Comparison of ENCODE assay signal across 14 cellular contexts in the genomic region with DNA sequence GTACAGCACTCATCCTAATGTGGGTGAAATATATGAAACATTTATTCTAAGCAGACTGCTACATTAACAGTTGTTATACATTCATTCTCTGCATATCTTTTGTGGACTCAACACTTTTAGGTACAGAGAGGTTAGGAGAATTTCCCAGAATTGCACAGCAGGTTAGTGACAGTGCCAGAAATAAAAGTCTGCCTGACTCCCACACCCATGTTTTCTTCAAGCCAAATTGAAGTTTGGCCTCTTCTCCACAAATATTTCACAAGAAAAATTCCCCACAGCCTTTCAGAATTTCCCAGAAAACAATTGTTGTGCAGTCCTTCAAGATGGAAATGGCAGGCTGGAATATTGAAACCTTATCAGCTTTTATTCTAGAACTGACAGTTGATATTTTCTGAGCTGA.
DNase-seq lines count a peak whose midpoint lies in the region; ATAC-seq and TF ChIP-seq lines count a peak whose summit lies in the region.
"Had no signal": no experiment of that assay in that cellular context is flagged by ENCODE, and none has a peak within 500 bp of the region (broad histone marks: within the 10 kb centered on the region; RNA-seq: fewer than 3 reads in every experiment).

No MANE protein-coding gene starts in this region.

- H3K9me3 ChIP-seq in colonic mucosa = no peaks in the 10 kb centered on the region
- H3K9me3 ChIP-seq: BE2C, body of pancreas had no signal

- no peak overlapping the region for H3K9ac ChIP-seq in colonic mucosa (ENCODE audit: low read depth in 2 of 2, low read length in 2 of 2)

- H3K4me1 Mint-ChIP-seq in stimulated activated naive CD8-positive, alpha-beta T cell treated with anti-CD3 and anti-CD28 coated beads, Interleukin-15, Interleukin-2, amounts not matched to agents 100 ng/mL and 50 ng/mL, for 24 hours (ENCODE audit: low read depth) = peaks cover 93% of the 10 kb centered on the region
- peaks cover 57% of the 10 kb centered on the region for H3K4me1 Mint-ChIP-seq in nephron
- peaks cover 4% of the 10 kb centered on the region for H3K4me1 Mint-ChIP-seq in MCF 10A (ENCODE audit: insufficient read depth, unreplicated experiment)

- no peak for DNase-seq in stimulated activated naive CD8-positive, alpha-beta T cell treated with anti-CD3 and anti-CD28 coated beads, Interleukin-15, Interleukin-2, amounts not matched to agents 100 U/mL and 50 U/mL, for 24 hours
- DNase-seq in colonic mucosa (no peak), NK-92 (lab: John Stamatoyannopoulos, UW; ENCODE audit: unreplicated experiment) (no peak), MCF 10A (ENCODE audit: unreplicated experiment) (no peak), HUDEP-2 (lab: John Stamatoyannopoulos, UW; ENCODE audit: unreplicated experiment in 76 of 76) (no peak)
- DNase-seq: BE2C; body of pancreas; GOT3; NCI-H2081; stimulated activated CD4-positive, alpha-beta T cell treated with anti-CD3 and anti-CD28 coated beads, Interleukin-4, amount 100 ng/mL, for 1 hour; substantia nigra had no signal

- H3K27me3 ChIP-seq in colonic mucosa = no peaks in the 10 kb centered on the region
- H3K27me3 ChIP-seq: BE2C, body of pancreas had no signal

- H3K36me3 Mint-ChIP-seq in stimulated activated naive CD8-positive, alpha-beta T cell treated with anti-CD3 and anti-CD28 coated beads, Interleukin-15, Interleukin-2, amounts not matched to agents 100 ng/mL and 50 ng/mL, for 24 hours (ENCODE audit: low read depth) = no peaks in the 10 kb centered on the region
- no peaks in the 10 kb centered on the region for H3K36me3 Mint-ChIP-seq in nephron (ENCODE audit: low read depth)
- H3K36me3 Mint-ChIP-seq in MCF 10A (ENCODE audit: insufficient read depth, unreplicated experiment) = no peaks in the 10 kb centered on the region

- peak overlapping the region; percentile 10 for H3K27ac ChIP-seq in colonic mucosa
- H3K27ac ChIP-seq: body of pancreas had no signal

- intact Hi-C loops in colonic mucosa (cut with DNase I) = no loop called here
- intact Hi-C loops in MCF 10A (cut with micrococcal nuclease) = no loop called here

- H3K4me3 Mint-ChIP-seq in stimulated activated naive CD8-positive, alpha-beta T cell treated with anti-CD3 and anti-CD28 coated beads, Interleukin-15, Interleukin-2, amounts not matched to agents 100 ng/mL and 50 ng/mL, for 24 hours = peak overlapping the region; percentile 54
- H3K4me3 Mint-ChIP-seq in nephron = no peak overlapping the region
- H3K4me3 Mint-ChIP-seq in MCF 10A (ENCODE audit: unreplicated experiment) = no peak overlapping the region

- H3K36me3 ChIP-seq in colonic mucosa = no peaks in the 10 kb centered on the region
- H3K36me3 ChIP-seq: BE2C had no signal

- peaks cover 5% of the 10 kb centered on the region for H3K4me1 ChIP-seq in colonic mucosa
- H3K4me1 ChIP-seq: BE2C had no signal

- no peak for ATAC-seq in stimulated activated naive CD8-positive, alpha-beta T cell treated with anti-CD3 and anti-CD28 coated beads, Interleukin-15, Interleukin-2, amounts not matched to agents 100 U/mL and 50 U/mL, for 24 hours
- ATAC-seq in HG03097 (IDR thresholded peaks at IDR 0.05; ENCODE audit: low FRiP score, unreplicated experiment) = no peak
- ATAC-seq: body of pancreas had no signal

- no TSS peak for BruUV-seq in MCF 10A (replicated peaks; lab: Mats Ljungman, UMichigan)

- H3K27ac Mint-ChIP-seq in stimulated activated naive CD8-positive, alpha-beta T cell treated with anti-CD3 and anti-CD28 coated beads, Interleukin-15, Interleukin-2, amounts not matched to agents 100 ng/mL and 50 ng/mL, for 24 hours = peak overlapping the region; percentile 95
- H3K27ac Mint-ChIP-seq in nephron = peak overlapping the region; percentile 30 to 97 (median 96)
- no peak overlapping the region for H3K27ac Mint-ChIP-seq in MCF 10A (ENCODE audit: low read depth, unreplicated experiment)

- CTCF ChIA-PET in MCF 10A (lab: Yijun Ruan, JAX) = no interaction called here

- POLR2A ChIA-PET in MCF 10A (lab: Yijun Ruan, JAX) = interaction anchor here (0.7 to 1.1 kb wide), 2 partner anchors 9 to 25 kb away, joined by 3 read pairs; no protein-coding TSS in a partner anchor

- no peaks in the 10 kb centered on the region for H3K27me3 Mint-ChIP-seq in stimulated activated naive CD8-positive, alpha-beta T cell treated with anti-CD3 and anti-CD28 coated beads, Interleukin-15, Interleukin-2, amounts not matched to agents 100 ng/mL and 50 ng/mL, for 24 hours
- H3K27me3 Mint-ChIP-seq in nephron (ENCODE audit: low read depth) (no peaks in the 10 kb centered on the region), MCF 10A (ENCODE audit: insufficient read depth, unreplicated experiment) (no peaks in the 10 kb centered on the region)

- TF ChIP-seq CTCF in colonic mucosa (IDR thresholded peaks at IDR 0.05) (no peak), nephron (IDR thresholded peaks at IDR 0.05; ENCODE audit: unreplicated experiment in 3 of 3) (no peak), MCF 10A (IDR thresholded peaks at IDR 0.05; ENCODE audit: unreplicated experiment) (no peak)

- no peaks in the 10 kb centered on the region for H3K9me3 Mint-ChIP-seq in stimulated activated naive CD8-positive, alpha-beta T cell treated with anti-CD3 and anti-CD28 coated beads, Interleukin-15, Interleukin-2, amounts not matched to agents 100 ng/mL and 50 ng/mL, for 24 hours
- no peaks in the 10 kb centered on the region for H3K9me3 Mint-ChIP-seq in nephron
- no peaks in the 10 kb centered on the region for H3K9me3 Mint-ChIP-seq in MCF 10A (ENCODE audit: unreplicated experiment)

- no peak overlapping the region for H3K4me3 ChIP-seq in colonic mucosa
- H3K4me3 ChIP-seq: body of pancreas had no signal
